In genomic region chrX:33908898-33909297, GRCh38 we compare ENCODE assay signal across 2 cellular contexts.
TF ChIP-seq lines count a peak whose summit lies in the region.

No MANE protein-coding gene starts in this region.

TF ChIP-seq in GM23338, 12 proteins besides CTCF, POLR2A, EP300 and RAD21 (continued from another document):
- no peak for TF ChIP-seq REST (IDR thresholded peaks at IDR 0.05; ENCODE audit: unreplicated experiment)

TF ChIP-seq in H1, 55 proteins besides CTCF, POLR2A, EP300 and RAD21 (continued from another document):
- TF ChIP-seq USF2 (IDR thresholded peaks at IDR 0.05; ENCODE audit: low read length), result no peak
- no peak for TF ChIP-seq ZNF274 (IDR thresholded peaks at IDR 0.05; ENCODE audit: borderline replicate concordance, extremely low read depth, low read length)
- no peak for TF ChIP-seq BCL11A (IDR thresholded peaks at IDR 0.05; ENCODE audit: low read depth in 2 of 2, low read length in 2 of 2)
- no peak for TF ChIP-seq RBBP5 (IDR thresholded peaks at IDR 0.05; ENCODE audit: borderline replicate concordance, low read depth, low read length)
- no peak for TF ChIP-seq RFX5 (IDR thresholded peaks at IDR 0.05; ENCODE audit: borderline replicate concordance, low read depth, low read length)
- no peak for TF ChIP-seq TCF12 (IDR thresholded peaks at IDR 0.05; ENCODE audit: low read depth, low read length)
- no peak for TF ChIP-seq CREB1 (IDR thresholded peaks at IDR 0.05)
